ENCODE assay signal across 12 cellular contexts in the genomic region with DNA sequence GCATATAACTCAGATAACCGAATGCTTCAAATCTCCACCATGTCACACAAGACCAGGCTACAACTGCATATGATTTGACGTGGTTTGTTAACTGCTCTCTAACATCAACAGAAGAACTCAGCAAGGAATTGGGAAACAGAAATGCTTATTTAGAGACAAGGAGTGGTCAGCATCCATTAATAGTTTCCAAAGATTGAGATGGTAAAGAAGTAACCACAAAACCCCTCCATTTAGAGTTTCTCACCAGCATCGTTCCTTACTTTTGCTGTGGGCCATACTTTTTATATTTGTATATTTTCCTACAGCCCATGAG. TPM values are rescaled to one million over a fixed set of nuclear protein-coding genes. Genes with fewer than 3 reads are reported as not detected.
A peak's percentile ranks its signal among the peaks of the same experiment; 100 is the strongest.
DNase-seq lines count a peak whose midpoint lies in the region; ATAC-seq and TF ChIP-seq lines count a peak whose summit lies in the region.
"Had no signal": no experiment of that assay in that cellular context is flagged by ENCODE, and none has a peak within 500 bp of the region (broad histone marks: within the 10 kb centered on the region; RNA-seq: fewer than 3 reads in every experiment).

No MANE protein-coding gene starts in this region.

- no peak for DNase-seq in right atrium auricular region (ENCODE audit: low spot score)
- DNase-seq in Right ventricle myocardium inferior (ENCODE audit: missing footprints) = no peak
- DNase-seq in esophagus muscularis mucosa (ENCODE audit: extremely low spot score) = no peak
- no peak for DNase-seq in uterus
- no peak for DNase-seq in GOT3 (lab: John Stamatoyannopoulos, UW)
- DNase-seq in activated T-helper 2 cell treated with anti-CD3 and anti-CD28 coated beads, Interferon-gamma antibody, Interleukin-2, Interleukin-4, amounts not matched to agents 10 μg/mL and 5 μg/mL and 100 μg/mL, durations not matched to agents 14 hours and 24 hours and 36 hours (ENCODE audit: low spot score) = no peak
- DNase-seq: activated CD8-positive, alpha-beta T cell treated with anti-CD3 and anti-CD28 coated beads for 36 hours; mesendoderm; T-helper 1 cell had no signal

- H3K4me1 Mint-ChIP-seq in activated T-helper 2 cell treated with anti-CD3 and anti-CD28 coated beads, Interferon-gamma antibody, Interleukin-2, Interleukin-4, amounts not matched to agents 10 μg/mL and 5 μg/mL and 100 μg/mL, durations not matched to agents 14 hours and 24 hours and 36 hours (ENCODE audit: low read depth) = no peaks in the 10 kb centered on the region

- H3K27ac ChIP-seq in right atrium auricular region (peak overlapping the region; percentile 72 to 86), esophagus muscularis mucosa (replicated peaks in 1 of 4) (peak overlapping the region; percentile 71 to 84 (median 79)), neural cell (ENCODE audit: low read length) (no peak overlapping the region), uterus (peak overlapping the region; percentile 64 to 71)

- H3K4me3 ChIP-seq in right atrium auricular region (no peak overlapping the region), esophagus muscularis mucosa (peak overlapping the region in 1 of 4 donors; percentile 0), neural cell (ENCODE audit: low read length) (no peak overlapping the region), uterus (no peak overlapping the region)
- H3K4me3 ChIP-seq: K562 had no signal

- TF ChIP-seq RAD21 in neural cell (conservative IDR thresholded peaks at IDR 0.05) = no peak

- peak overlapping the region; percentile 3 for H3K4me2 ChIP-seq in neural cell (ENCODE audit: low read length)

- H3K36me3 ChIP-seq in right atrium auricular region (no peaks in the 10 kb centered on the region), esophagus muscularis mucosa (no peaks in the 10 kb centered on the region), neural cell (ENCODE audit: insufficient read depth, low read length) (no peaks in the 10 kb centered on the region), uterus (no peaks in the 10 kb centered on the region)

- ATAC-seq in Right ventricle myocardium inferior (no peak), HG02798 (IDR thresholded peaks at IDR 0.05; ENCODE audit: poor library complexity, unreplicated experiment) (no peak)
- ATAC-seq: activated CD8-positive, alpha-beta T cell treated with anti-CD3 and anti-CD28 coated beads for 36 hours; K562 had no signal

- no peaks in the 10 kb centered on the region for H3K9me3 Mint-ChIP-seq in activated T-helper 2 cell treated with anti-CD3 and anti-CD28 coated beads, Interferon-gamma antibody, Interleukin-2, Interleukin-4, amounts not matched to agents 10 μg/mL and 5 μg/mL and 100 μg/mL, durations not matched to agents 14 hours and 24 hours and 36 hours

- no peaks in the 10 kb centered on the region for H3K9me2 ChIP-seq in neural cell (ENCODE audit: insufficient read depth, low read length)

- WGBS in esophagus muscularis mucosa = 17% methylated on average over 3 of the region's 3 CpGs

- no peaks in the 10 kb centered on the region for H3K79me2 ChIP-seq in neural cell (replicated peaks; ENCODE audit: insufficient read depth, low read length)

- TF ChIP-seq POLR2A in esophagus muscularis mucosa (IDR thresholded peaks at IDR 0.05; ENCODE audit: low read depth) = no peak
- TF ChIP-seq POLR2A in uterus (IDR thresholded peaks at IDR 0.05) = no peak

- peaks cover 0 to 7% of the 10 kb centered on the region in 2 donors for H3K9me3 ChIP-seq in right atrium auricular region
- no peaks in the 10 kb centered on the region for H3K9me3 ChIP-seq in esophagus muscularis mucosa
- no peaks in the 10 kb centered on the region for H3K9me3 ChIP-seq in neural cell (ENCODE audit: low read length)
- no peaks in the 10 kb centered on the region for H3K9me3 ChIP-seq in uterus

- TF ChIP-seq CTCF in right atrium auricular region (IDR thresholded peaks at IDR 0.05) (no peak), esophagus muscularis mucosa (IDR thresholded peaks at IDR 0.05) (no peak), neural cell (IDR thresholded peaks at IDR 0.05; ENCODE audit: poor library complexity, severe bottlenecking) (no peak), uterus (IDR thresholded peaks at IDR 0.05) (no peak)

- H3F3A ChIP-seq in neural cell (ENCODE audit: insufficient read depth, low read length, poor library complexity, severe bottlenecking) = no peaks in the 10 kb centered on the region

- TF ChIP-seq EP300 in esophagus muscularis mucosa (IDR thresholded peaks at IDR 0.05) = no peak
- no peak for TF ChIP-seq EP300 in neural cell (conservative IDR thresholded peaks at IDR 0.05; ENCODE audit: poor library complexity, severe bottlenecking)

- H3K4me3 Mint-ChIP-seq in activated T-helper 2 cell treated with anti-CD3 and anti-CD28 coated beads, Interferon-gamma antibody, Interleukin-2, Interleukin-4, amounts not matched to agents 10 μg/mL and 5 μg/mL and 100 μg/mL, durations not matched to agents 14 hours and 24 hours and 36 hours (ENCODE audit: low read depth) = no peak overlapping the region
- H3K4me3 Mint-ChIP-seq: activated CD8-positive, alpha-beta T cell treated with anti-CD3 and anti-CD28 coated beads for 36 hours had no signal

- no peak overlapping the region for H3K27ac Mint-ChIP-seq in activated T-helper 2 cell treated with anti-CD3 and anti-CD28 coated beads, Interferon-gamma antibody, Interleukin-2, Interleukin-4, amounts not matched to agents 10 μg/mL and 5 μg/mL and 100 μg/mL, durations not matched to agents 14 hours and 24 hours and 36 hours
- H3K27ac Mint-ChIP-seq: activated CD8-positive, alpha-beta T cell treated with anti-CD3 and anti-CD28 coated beads for 36 hours had no signal

- H3K4me1 ChIP-seq in right atrium auricular region = peaks cover 0 to 46% of the 10 kb centered on the region in 2 donors
- H3K4me1 ChIP-seq in esophagus muscularis mucosa = peaks cover 45 to 86% (median 81%) of the 10 kb centered on the region in 4 donors
- peaks cover 0 to 17% of the 10 kb centered on the region in 2 donors for H3K4me1 ChIP-seq in uterus

- no peak overlapping the region for H3K9ac ChIP-seq in neural cell (ENCODE audit: low read length)

- intact Hi-C loops in Right ventricle myocardium inferior (cut with DNase I) (no loop called here), esophagus muscularis mucosa (cut with DNase I) (no loop called here), uterus (cut with DNase I; ENCODE audit: low total_unique reads) (no loop called here)
- intact Hi-C loops in activated T-helper 2 cell treated with anti-CD3 and anti-CD28 coated beads, Interferon-gamma antibody, Interleukin-2, Interleukin-4, amounts not matched to agents 10 μg/mL and 5 μg/mL and 100 μg/mL, durations not matched to agents 14 hours and 24 hours and 36 hours (cut with micrococcal nuclease) = no loop called here

- no peaks in the 10 kb centered on the region for H4K20me1 ChIP-seq in neural cell (ENCODE audit: insufficient read depth)

- H3K27me3 Mint-ChIP-seq in activated T-helper 2 cell treated with anti-CD3 and anti-CD28 coated beads, Interferon-gamma antibody, Interleukin-2, Interleukin-4, amounts not matched to agents 10 μg/mL and 5 μg/mL and 100 μg/mL, durations not matched to agents 14 hours and 24 hours and 36 hours (ENCODE audit: low read depth) = no peaks in the 10 kb centered on the region

- no peak overlapping the region for H2AFZ ChIP-seq in neural cell (ENCODE audit: low read depth, low read length)

- H3K27me3 ChIP-seq in right atrium auricular region (no peaks in the 10 kb centered on the region), esophagus muscularis mucosa (no peaks in the 10 kb centered on the region), neural cell (ENCODE audit: insufficient read depth, low read depth, low read length) (no peaks in the 10 kb centered on the region), uterus (no peaks in the 10 kb centered on the region)

- no peaks in the 10 kb centered on the region for H3K36me3 Mint-ChIP-seq in activated T-helper 2 cell treated with anti-CD3 and anti-CD28 coated beads, Interferon-gamma antibody, Interleukin-2, Interleukin-4, amounts not matched to agents 10 μg/mL and 5 μg/mL and 100 μg/mL, durations not matched to agents 14 hours and 24 hours and 36 hours (ENCODE audit: low read depth)

TF ChIP-seq in neural cell, 6 proteins besides CTCF, POLR2A, EP300 and RAD21 (continues in another document):
- TF ChIP-seq, protein P1, sequence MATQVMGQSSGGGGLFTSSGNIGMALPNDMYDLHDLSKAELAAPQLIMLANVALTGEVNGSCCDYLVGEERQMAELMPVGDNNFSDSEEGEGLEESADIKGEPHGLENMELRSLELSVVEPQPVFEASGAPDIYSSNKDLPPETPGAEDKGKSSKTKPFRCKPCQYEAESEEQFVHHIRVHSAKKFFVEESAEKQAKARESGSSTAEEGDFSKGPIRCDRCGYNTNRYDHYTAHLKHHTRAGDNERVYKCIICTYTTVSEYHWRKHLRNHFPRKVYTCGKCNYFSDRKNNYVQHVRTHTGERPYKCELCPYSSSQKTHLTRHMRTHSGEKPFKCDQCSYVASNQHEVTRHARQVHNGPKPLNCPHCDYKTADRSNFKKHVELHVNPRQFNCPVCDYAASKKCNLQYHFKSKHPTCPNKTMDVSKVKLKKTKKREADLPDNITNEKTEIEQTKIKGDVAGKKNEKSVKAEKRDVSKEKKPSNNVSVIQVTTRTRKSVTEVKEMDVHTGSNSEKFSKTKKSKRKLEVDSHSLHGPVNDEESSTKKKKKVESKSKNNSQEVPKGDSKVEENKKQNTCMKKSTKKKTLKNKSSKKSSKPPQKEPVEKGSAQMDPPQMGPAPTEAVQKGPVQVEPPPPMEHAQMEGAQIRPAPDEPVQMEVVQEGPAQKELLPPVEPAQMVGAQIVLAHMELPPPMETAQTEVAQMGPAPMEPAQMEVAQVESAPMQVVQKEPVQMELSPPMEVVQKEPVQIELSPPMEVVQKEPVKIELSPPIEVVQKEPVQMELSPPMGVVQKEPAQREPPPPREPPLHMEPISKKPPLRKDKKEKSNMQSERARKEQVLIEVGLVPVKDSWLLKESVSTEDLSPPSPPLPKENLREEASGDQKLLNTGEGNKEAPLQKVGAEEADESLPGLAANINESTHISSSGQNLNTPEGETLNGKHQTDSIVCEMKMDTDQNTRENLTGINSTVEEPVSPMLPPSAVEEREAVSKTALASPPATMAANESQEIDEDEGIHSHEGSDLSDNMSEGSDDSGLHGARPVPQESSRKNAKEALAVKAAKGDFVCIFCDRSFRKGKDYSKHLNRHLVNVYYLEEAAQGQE (IDR thresholded peaks at IDR 0.05; ENCODE audit: borderline replicate concordance) = no peak
- no peak for TF ChIP-seq TAF1 (IDR thresholded peaks at IDR 0.05; ENCODE audit: low read depth)
- TF ChIP-seq MXI1 (conservative IDR thresholded peaks at IDR 0.05; ENCODE audit: poor library complexity, severe bottlenecking) = no peak
- TF ChIP-seq EZH2 (IDR thresholded peaks at IDR 0.05; ENCODE audit: borderline replicate concordance, insufficient read depth, low read length, poor library complexity, severe bottlenecking) = no peak
- no peak for TF ChIP-seq POLR2AphosphoS5 (IDR thresholded peaks at IDR 0.05)

RNA-seq across cellular contexts. Expression of a gene that starts 25.2 kb away (rescaled TPM):
- total RNA-seq in right atrium auricular region (10 to 100 TPM; 45.3 to 56.2 TPM), Right ventricle myocardium inferior (22.1 TPM), esophagus muscularis mucosa (100 to 1,000 TPM; 295 to 449 (median 378) TPM), uterus (100 to 1,000 TPM; 121 to 213 (median 168) TPM)
- polyA plus RNA-seq in neural cell = 689 and 736 TPM in 2 replicates
- polyA minus RNA-seq in neural cell = 1,042 and 1,116 TPM in 2 replicates
- total RNA-seq in activated T-helper 2 cell treated with anti-CD3 and anti-CD28 coated beads, Interferon-gamma antibody, Interleukin-2, Interleukin-4, amounts not matched to agents 10 μg/mL and 5 μg/mL and 100 μg/mL, durations not matched to agents 14 hours and 24 hours and 36 hours = 0.48 and 0.89 TPM in 2 replicates

Comparison
In these comparisons a context has a peak if more than half of its experiments do, and no peak if none do; other contexts are left out.
1. RNA of a gene that starts 25.2 kb away (total RNA-seq): 295 to 449 TPM in esophagus muscularis mucosa, 121 to 213 TPM in uterus, 45.3 to 56.2 TPM in right atrium auricular region and 22.1 TPM in Right ventricle myocardium inferior (single experiment); 0.48 to 0.89 TPM in activated T-helper 2 cell treated with anti-CD3 and anti-CD28 coated beads, Interferon-gamma antibody, Interleukin-2, Interleukin-4, amounts not matched to agents 10 μg/mL and 5 μg/mL and 100 μg/mL, durations not matched to agents 14 hours and 24 hours and 36 hours; every median in the first group is over 10 times any median in the second.